In the genomic region with DNA sequence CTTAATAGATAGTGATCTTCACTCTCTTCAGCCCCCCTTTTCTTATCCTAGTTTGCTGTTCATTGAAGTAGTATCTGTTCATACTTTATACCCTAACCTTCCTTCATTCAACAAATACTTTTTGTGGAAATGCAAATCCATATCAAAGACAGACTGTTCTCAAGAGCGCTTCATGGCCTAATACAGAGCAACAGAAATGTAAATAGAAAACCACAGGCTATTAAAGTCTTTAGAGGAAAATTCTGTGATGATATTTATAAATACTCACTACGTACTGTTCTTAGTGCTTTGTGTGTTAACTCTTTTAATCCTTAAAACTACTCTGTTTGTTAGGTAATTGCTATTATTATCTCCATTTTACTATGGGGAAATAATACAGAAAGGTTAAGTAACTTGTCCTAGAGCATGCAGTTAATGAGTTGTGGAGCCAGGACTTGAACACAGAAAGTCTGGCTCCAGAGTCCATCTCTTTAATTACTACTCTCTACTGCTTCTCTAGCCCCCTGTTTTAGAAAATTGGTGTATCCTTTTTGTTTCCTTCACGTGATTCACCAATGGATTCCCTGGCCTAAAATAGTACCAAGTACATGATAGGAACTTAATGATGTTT, we compare ENCODE assay signal across 18 cellular contexts. TPM values are rescaled to one million over a fixed set of nuclear protein-coding genes. Genes with fewer than 3 reads are reported as not detected.
A peak's percentile ranks its signal among the peaks of the same experiment; 100 is the strongest.
DNase-seq lines count a peak whose midpoint lies in the region; ATAC-seq and TF ChIP-seq lines count a peak whose summit lies in the region.
"Had no signal": no experiment of that assay in that cellular context is flagged by ENCODE, and none has a peak within 500 bp of the region (broad histone marks: within the 10 kb centered on the region; RNA-seq: fewer than 3 reads in every experiment).

No MANE protein-coding gene starts in this region.

- in situ Hi-C loops in GM23248 (cut with MboI), result no loop called here

- H3K4me1 ChIP-seq in gastroesophageal sphincter (peaks cover 12 to 79% (median 18%) of the 10 kb centered on the region in 3 donors), smooth muscle cell (ENCODE audit: low read depth) (peaks cover 19% of the 10 kb centered on the region), GM23248 (ENCODE audit: insufficient read depth) (peaks cover 26% of the 10 kb centered on the region)
- H3K4me1 ChIP-seq: prostate gland had no signal

- no peaks in the 10 kb centered on the region for H3K27me3 ChIP-seq in gastroesophageal sphincter
- H3K27me3 ChIP-seq in smooth muscle cell (ENCODE audit: low read depth), result no peaks in the 10 kb centered on the region
- H3K27me3 ChIP-seq in GM23248 (replicated peaks; ENCODE audit: insufficient read depth), result no peaks in the 10 kb centered on the region

- peaks cover 43% of the 10 kb centered on the region for H4K20me1 ChIP-seq in smooth muscle cell (ENCODE audit: low read depth)
- H4K20me1 ChIP-seq in GM23248 (ENCODE audit: insufficient read depth), result no peaks in the 10 kb centered on the region

- peak overlapping the region; percentile 85 for H3K4me2 ChIP-seq in smooth muscle cell
- no peak overlapping the region for H3K4me2 ChIP-seq in GM23248 (ENCODE audit: unreplicated experiment)

- H3K4me3 ChIP-seq in gastroesophageal sphincter (no peak overlapping the region), smooth muscle cell (peak overlapping the region; percentile 66), GM23248 (no peak overlapping the region)
- H3K4me3 ChIP-seq: prostate gland had no signal

- no peak for TF ChIP-seq POLR2A in gastroesophageal sphincter (IDR thresholded peaks at IDR 0.05)

- H3F3A ChIP-seq in smooth muscle cell (ENCODE audit: low read depth) (no peaks in the 10 kb centered on the region), GM23248 (ENCODE audit: insufficient read depth) (peaks cover 6% of the 10 kb centered on the region; the same call in 1 of the 2 replicates)

- ATAC-seq in activated naive CD8-positive, alpha-beta T cell treated with anti-CD3 and anti-CD28 coated beads, Interleukin-2, amount 10 ng/mL, durations not matched to agents 7 days and 5 days (ENCODE audit: low read depth), result no peak
- ATAC-seq in gastroesophageal sphincter, result no peak

- peaks cover 80% of the 10 kb centered on the region for H3K79me2 ChIP-seq in smooth muscle cell (ENCODE audit: low read depth)
- peaks cover 90% of the 10 kb centered on the region for H3K79me2 ChIP-seq in GM23248 (ENCODE audit: insufficient read depth)

- H3K4me3 Mint-ChIP-seq in activated naive CD8-positive, alpha-beta T cell treated with anti-CD3 and anti-CD28 coated beads, Interleukin-2, amount 10 ng/mL, durations not matched to agents 7 days and 5 days, result no peak overlapping the region
- no peak overlapping the region for H3K4me3 Mint-ChIP-seq in activated naive CD8-positive, alpha-beta T cell treated with anti-CD3 and anti-CD28 coated beads for 36 hours
- H3K4me3 Mint-ChIP-seq: T-helper 1 cell treated with Interleukin-12 subunit alpha and Interleukin-12 subunit beta and Interleukin-4 antibody, amounts not matched to agents 30 μg/mL and 1 μg/mL, for 36 hours had no signal

- H3K27ac ChIP-seq in gastroesophageal sphincter (peak overlapping the region; percentile 51 to 90 (median 82)), smooth muscle cell (ENCODE audit: low read depth) (peak overlapping the region; percentile 20), GM23248 (no peak overlapping the region)
- H3K27ac ChIP-seq: prostate gland had no signal

- H2AFZ ChIP-seq in smooth muscle cell (ENCODE audit: low read depth) (no peak overlapping the region), GM23248 (no peak overlapping the region)

- H3K9me3 ChIP-seq in gastroesophageal sphincter, result no peaks in the 10 kb centered on the region
- no peaks in the 10 kb centered on the region for H3K9me3 ChIP-seq in smooth muscle cell (replicated peaks; ENCODE audit: low read depth)
- H3K9me3 ChIP-seq in GM23248 (ENCODE audit: low read depth), result no peaks in the 10 kb centered on the region
- H3K9me3 ChIP-seq: Caco-2, prostate gland had no signal

- peak overlapping the region; percentile 24 for H3K27ac Mint-ChIP-seq in activated naive CD8-positive, alpha-beta T cell treated with anti-CD3 and anti-CD28 coated beads, Interleukin-2, amount 10 ng/mL, durations not matched to agents 7 days and 5 days
- H3K27ac Mint-ChIP-seq in activated naive CD8-positive, alpha-beta T cell treated with anti-CD3 and anti-CD28 coated beads for 36 hours, result no peak overlapping the region
- H3K27ac Mint-ChIP-seq: T-helper 1 cell treated with Interleukin-12 subunit alpha and Interleukin-12 subunit beta and Interleukin-4 antibody, amounts not matched to agents 30 μg/mL and 1 μg/mL, for 36 hours had no signal

- no peak overlapping the region for H3K9ac ChIP-seq in smooth muscle cell (ENCODE audit: low read depth)
- no peak overlapping the region for H3K9ac ChIP-seq in GM23248

- peaks cover 0 to 34% of the 10 kb centered on the region in 2 donors for H3K36me3 ChIP-seq in gastroesophageal sphincter
- peaks cover 13% of the 10 kb centered on the region for H3K36me3 ChIP-seq in smooth muscle cell (ENCODE audit: low read depth)
- H3K36me3 ChIP-seq in GM23248 (ENCODE audit: low read depth), result peaks cover 22% of the 10 kb centered on the region; the same call in 1 of the 2 replicates
- H3K36me3 ChIP-seq: prostate gland had no signal

- no peaks in the 10 kb centered on the region for H3K9me3 Mint-ChIP-seq in activated naive CD8-positive, alpha-beta T cell treated with anti-CD3 and anti-CD28 coated beads, Interleukin-2, amount 10 ng/mL, durations not matched to agents 7 days and 5 days
- H3K9me3 Mint-ChIP-seq in activated naive CD8-positive, alpha-beta T cell treated with anti-CD3 and anti-CD28 coated beads for 36 hours, result no peaks in the 10 kb centered on the region
- H3K9me3 Mint-ChIP-seq: T-helper 1 cell treated with Interleukin-12 subunit alpha and Interleukin-12 subunit beta and Interleukin-4 antibody, amounts not matched to agents 30 μg/mL and 1 μg/mL, for 36 hours had no signal

- no peak for DNase-seq in activated naive CD8-positive, alpha-beta T cell treated with anti-CD3 and anti-CD28 coated beads, Interleukin-2, amount 10 ng/mL, durations not matched to agents 7 days and 5 days
- DNase-seq in activated naive CD8-positive, alpha-beta T cell treated with anti-CD3 and anti-CD28 coated beads for 36 hours, result no peak
- DNase-seq in NCI-H526 (lab: John Stamatoyannopoulos, UW) (peak; percentile 52 to 65), smooth muscle cell (lab: John Stamatoyannopoulos, UW; ENCODE audit: unreplicated experiment) (no peak), dermis blood vessel endothelial cell (no peak), GM23248 (no peak), nucleus accumbens (lab: John Stamatoyannopoulos, UW) (no peak)
- DNase-seq: activated CD4-positive, CD25-positive, alpha-beta regulatory T cell treated with anti-CD3 and anti-CD28 coated beads, Interleukin-2, amount 50 U/mL, for 72 hours; activated CD8-positive, alpha-beta memory T cell treated with anti-CD3 and anti-CD28 coated beads, Interleukin-2, amount 50 U/mL, for 4 hours; Caco-2; glutamatergic neuron; kidney; NCI-H1694; NCI-H524 treated with DMSO at 0.1 percent for 48 hours; stimulated activated CD4-positive, alpha-beta T cell treated with anti-CD3 and anti-CD28 coated beads, Interleukin-1b, Interleukin-23, amount 100 ng/mL, for 48 hours had no signal

- TF ChIP-seq CTCF in gastroesophageal sphincter (IDR thresholded peaks at IDR 0.05), result no peak
- no peak for TF ChIP-seq CTCF in smooth muscle cell (IDR thresholded peaks at IDR 0.05; ENCODE audit: borderline replicate concordance, insufficient read depth, poor library complexity, severe bottlenecking)

- peaks cover 23% of the 10 kb centered on the region for H3K4me1 Mint-ChIP-seq in activated naive CD8-positive, alpha-beta T cell treated with anti-CD3 and anti-CD28 coated beads, Interleukin-2, amount 10 ng/mL, durations not matched to agents 7 days and 5 days
- H3K4me1 Mint-ChIP-seq in activated naive CD8-positive, alpha-beta T cell treated with anti-CD3 and anti-CD28 coated beads for 36 hours, result peaks cover 43% of the 10 kb centered on the region

- POLR2A ChIA-PET in activated naive CD8-positive, alpha-beta T cell treated with anti-CD3 and anti-CD28 coated beads, Interleukin-2, amount 10 ng/mL, durations not matched to agents 7 days and 5 days (lab: Charles Lee), result no interaction called here

- H3K9me2 ChIP-seq in GM23248 (ENCODE audit: insufficient read depth), result no peaks in the 10 kb centered on the region

- peaks cover 6% of the 10 kb centered on the region for H3K36me3 Mint-ChIP-seq in activated naive CD8-positive, alpha-beta T cell treated with anti-CD3 and anti-CD28 coated beads, Interleukin-2, amount 10 ng/mL, durations not matched to agents 7 days and 5 days
- H3K36me3 Mint-ChIP-seq in activated naive CD8-positive, alpha-beta T cell treated with anti-CD3 and anti-CD28 coated beads for 36 hours, result peaks cover 30% of the 10 kb centered on the region

- H3K27me3 Mint-ChIP-seq in activated naive CD8-positive, alpha-beta T cell treated with anti-CD3 and anti-CD28 coated beads, Interleukin-2, amount 10 ng/mL, durations not matched to agents 7 days and 5 days, result no peaks in the 10 kb centered on the region
- no peaks in the 10 kb centered on the region for H3K27me3 Mint-ChIP-seq in activated naive CD8-positive, alpha-beta T cell treated with anti-CD3 and anti-CD28 coated beads for 36 hours

- WGBS in gastroesophageal sphincter (ENCODE audit: low coverage in 1 of 2), 2 donors, result 21 to 60% methylated on average over 3 of the region's 3 CpGs
- WGBS in smooth muscle cell (ENCODE audit: low lambda C conversion rate), result 55% methylated on average over 3 of the region's 3 CpGs
- 83% methylated on average over 3 of the region's 3 CpGs for WGBS in GM23248 (ENCODE audit: low coverage in 1 of 2, low lambda C conversion rate in 2 of 2, missing lambda C conversion rate in 2 of 2), 2 experiments

- TF ChIP-seq EP300 in gastroesophageal sphincter (IDR thresholded peaks at IDR 0.05), result no peak

RNA-seq across cellular contexts. Expression of a gene that starts 2.9 kb away (rescaled TPM):
- total RNA-seq in activated naive CD8-positive, alpha-beta T cell treated with anti-CD3 and anti-CD28 coated beads, Interleukin-2, amount 10 ng/mL, durations not matched to agents 7 days and 5 days, result 100 to 1,000 TPM; 161 to 163 TPM
- 100 to 1,000 TPM; 235 to 241 TPM for total RNA-seq in activated naive CD8-positive, alpha-beta T cell treated with anti-CD3 and anti-CD28 coated beads for 36 hours
- total RNA-seq in gastroesophageal sphincter (100 to 1,000 TPM; 134 to 229 (median 190) TPM), smooth muscle cell (280 and 290 TPM in 2 replicates), dermis blood vessel endothelial cell (118 and 139 TPM in 2 replicates)
- polyA plus RNA-seq in smooth muscle cell (251 and 275 TPM in 2 replicates), GM23248 (2016; fragmentation: Nextera tagmentation; extraction: Ambion mirVana) (268 and 278 TPM in 2 replicates)
- 121 and 158 TPM in 2 replicates for total RNA-seq in GM23248 (2014; rRNA removed; shearing (Covaris generic))

RNA-seq across cellular contexts. Expression of a gene that starts 3.4 kb away (rescaled TPM):
- total RNA-seq in activated naive CD8-positive, alpha-beta T cell treated with anti-CD3 and anti-CD28 coated beads, Interleukin-2, amount 10 ng/mL, durations not matched to agents 7 days and 5 days, result 10 to 100 TPM; 10.5 to 12.0 TPM
- 1 to 10 TPM; 7.8 to 8.0 TPM for total RNA-seq in activated naive CD8-positive, alpha-beta T cell treated with anti-CD3 and anti-CD28 coated beads for 36 hours
- 10 to 100 TPM in 2 of 4 donors, 1 to 10 TPM in 2; 7.1 to 19.9 (median 9.6) TPM for total RNA-seq in gastroesophageal sphincter
- 8.1 and 11.6 TPM in 2 replicates for total RNA-seq in smooth muscle cell
- polyA plus RNA-seq in smooth muscle cell, result 7.5 and 8.1 TPM in 2 replicates
- 5.9 and 6.8 TPM in 2 replicates for total RNA-seq in dermis blood vessel endothelial cell
- total RNA-seq in GM23248 (2014; rRNA removed; shearing (Covaris generic)), result 8.1 and 10.2 TPM in 2 replicates
- polyA plus RNA-seq in GM23248 (2016; fragmentation: Nextera tagmentation; extraction: Ambion mirVana), result 5.3 and 6.0 TPM in 2 replicates

Comparison
In these comparisons a context has a peak if more than half of its experiments do, and no peak if none do; other contexts are left out.
1. DNase-seq: peak in NCI-H526 (2 of 2); none in activated naive CD8-positive, alpha-beta T cell treated with anti-CD3 and anti-CD28 coated beads, Interleukin-2, amount 10 ng/mL, durations not matched to agents 7 days and 5 days (single experiment), activated naive CD8-positive, alpha-beta T cell treated with anti-CD3 and anti-CD28 coated beads for 36 hours (single experiment), smooth muscle cell (single experiment), dermis blood vessel endothelial cell (single experiment), GM23248 (single experiment) and nucleus accumbens (0 of 56).